8 cellular contexts compared by ENCODE assay signal in genomic region chr20:35616465-35617396, GRCh38. TPM values are rescaled to one million over a fixed set of nuclear protein-coding genes. Genes with fewer than 3 reads are reported as not detected.
DNase-seq lines count a peak whose midpoint lies in the region; ATAC-seq, FAIRE-seq and TF ChIP-seq lines count a peak whose summit lies in the region.

No MANE protein-coding gene starts in this region.

- WGBS in small intestine, 3 donors: 2 to 3% (median 2%) methylated on average over 52 to 57 of the region's 57 CpGs

- peaks cover 0 to 2% of the 10 kb centered on the region in 2 donors for H3K4me1 ChIP-seq in small intestine (ENCODE audit: control insufficient read depth in 2 of 2, insufficient read depth in 1 of 2, low read depth in 1 of 2, low read length in 1 of 2)

- H3K9me3 Mint-ChIP-seq in T-helper 2 cell treated with Interferon-gamma antibody and Interleukin-4, amounts not matched to agents 5 μg/mL and 100 μg/mL, for 36 hours: no peaks in the 10 kb centered on the region

- H3K27me3 Mint-ChIP-seq in T-helper 2 cell treated with Interferon-gamma antibody and Interleukin-4, amounts not matched to agents 5 μg/mL and 100 μg/mL, for 36 hours (ENCODE audit: low read depth): no peaks in the 10 kb centered on the region

- no peak for FAIRE-seq in small intestine (lab: Jason Lieb, UNC)
- FAIRE-seq in D721Med (lab: Jason Lieb, UNC): no peak

- DNase-seq in AG08396 (ENCODE audit: low spot score) (peak; percentile 88), NCI-H1048 (lab: John Stamatoyannopoulos, UW) (peak; percentile 100), cerebellar cortex (ENCODE audit: low spot score) (peak; percentile 98), iris pigment epithelial cell (ENCODE audit: low read depth) (peak; percentile 91), small intestine (peak; percentile 100), D721Med (ENCODE audit: insufficient read length, low spot score) (no peak)
- DNase-seq in T-helper 2 cell treated with Interferon-gamma antibody and Interleukin-4, amounts not matched to agents 5 μg/mL and 100 μg/mL, for 36 hours (ENCODE audit: low spot score): peak; percentile 61

- H3K27me3 ChIP-seq in small intestine (ENCODE audit: control insufficient read depth in 2 of 2, insufficient read depth in 2 of 2, low read length in 2 of 2): no peaks in the 10 kb centered on the region

- peak overlapping the region; percentile 30 to 34 for H3K4me3 ChIP-seq in small intestine (ENCODE audit: low read depth in 1 of 2, low read length in 2 of 2)

- peak overlapping the region; percentile 91 for H3K27ac Mint-ChIP-seq in T-helper 2 cell treated with Interferon-gamma antibody and Interleukin-4, amounts not matched to agents 5 μg/mL and 100 μg/mL, for 36 hours

- peak overlapping the region in 1 of 2 donors; percentile 86 for H3K27ac ChIP-seq in small intestine (ENCODE audit: low read depth in 1 of 2, low read length in 1 of 2)

- H3K36me3 Mint-ChIP-seq in T-helper 2 cell treated with Interferon-gamma antibody and Interleukin-4, amounts not matched to agents 5 μg/mL and 100 μg/mL, for 36 hours (ENCODE audit: low read depth): peaks cover 2% of the 10 kb centered on the region

- no peak for TF ChIP-seq CTCF in D721Med (IDR thresholded peaks at IDR 0.05; ENCODE audit: insufficient read depth, missing control alignments)

- ATAC-seq in GM18517 (IDR thresholded peaks at IDR 0.05; ENCODE audit: unreplicated experiment): peak; percentile 83

- H3K9me3 ChIP-seq in small intestine (ENCODE audit: control insufficient read depth, low read depth): no peaks in the 10 kb centered on the region

- peaks cover 27% of the 10 kb centered on the region for H3K4me1 Mint-ChIP-seq in T-helper 2 cell treated with Interferon-gamma antibody and Interleukin-4, amounts not matched to agents 5 μg/mL and 100 μg/mL, for 36 hours (ENCODE audit: low read depth)

- H3K4me3 Mint-ChIP-seq in T-helper 2 cell treated with Interferon-gamma antibody and Interleukin-4, amounts not matched to agents 5 μg/mL and 100 μg/mL, for 36 hours: peak overlapping the region; percentile 86

- no peaks in the 10 kb centered on the region for H3K36me3 ChIP-seq in small intestine (ENCODE audit: control insufficient read depth in 2 of 2, insufficient read depth in 2 of 2, low read length in 2 of 2)

RNA-seq across cellular contexts. Expression of gene SPAG4, which starts 1.1 kb away (rescaled TPM):
- 10 to 100 TPM in 1 of 3 donors, 1 to 10 TPM in 2; 1.3 to 10.5 (median 2.8) TPM for polyA plus RNA-seq in small intestine

RNA-seq across cellular contexts. Expression of gene CPNE1, which starts 48.0 kb away (rescaled TPM):
- polyA plus RNA-seq in small intestine: 100 to 1,000 TPM in 2 of 3 donors, 10 to 100 TPM in 1; 94.3 to 127 (median 100) TPM

RNA-seq across cellular contexts. Expression of gene RBM12, which starts 48.0 kb away (rescaled TPM):
- 10 to 100 TPM in 1 of 3 donors, 1 to 10 TPM in 2; 6.9 to 16.2 (median 8.9) TPM for polyA plus RNA-seq in small intestine
